In the genomic region with DNA sequence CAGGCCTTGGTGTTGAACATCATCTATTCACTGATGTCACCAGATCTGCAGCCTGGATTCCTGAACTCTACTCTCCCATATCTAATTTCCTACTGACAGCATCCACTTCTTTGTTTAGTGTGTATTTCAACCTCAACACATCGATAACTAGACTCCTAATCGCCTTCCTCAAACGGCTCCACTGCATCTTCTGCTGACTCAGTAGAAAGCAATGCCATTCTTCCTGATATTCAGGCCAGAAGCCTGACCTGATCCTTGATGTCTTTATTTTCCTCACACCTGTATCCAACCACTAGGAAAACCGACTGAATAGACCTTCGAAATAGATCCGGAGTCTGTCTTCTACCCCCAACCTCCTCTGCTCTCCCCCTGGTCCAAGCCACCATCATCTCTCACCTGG, we compare ENCODE assay signal across 17 cellular contexts.
DNase-seq lines count a peak whose midpoint lies in the region; ATAC-seq, FAIRE-seq and TF ChIP-seq lines count a peak whose summit lies in the region.
"Had no signal": no experiment of that assay in that cellular context is flagged by ENCODE, and none has a peak within 500 bp of the region (broad histone marks: within the 10 kb centered on the region; RNA-seq: fewer than 3 reads in every experiment).

No MANE protein-coding gene starts in this region.

- H3K9me3 ChIP-seq in A549 (no peaks in the 10 kb centered on the region), K562 (replicated peaks; ENCODE audit: control insufficient read depth, insufficient read depth, low read depth, low read length) (no peaks in the 10 kb centered on the region; the same call in 1 of the 2 replicates), tibial artery (no peaks in the 10 kb centered on the region)
- H3K9me3 ChIP-seq: Caco-2, HAP-1 had no signal

- TF ChIP-seq POLR2A in A549 (IDR thresholded peaks at IDR 0.05; ENCODE audit: low read length) (no peak), K562 (conservative IDR thresholded peaks at IDR 0.05) (no peak)

- TF ChIP-seq CTCF in A549 (IDR thresholded peaks at IDR 0.05), result no peak
- TF ChIP-seq CTCF in K562 (IDR thresholded peaks at IDR 0.05 in 2 of 3, conservative IDR thresholded peaks at IDR 0.05 in 1 of 3; ENCODE audit: insufficient read depth in 2 of 3, low read depth in 1 of 3, low read length in 3 of 3), result no peak
- TF ChIP-seq CTCF in tibial artery (IDR thresholded peaks at IDR 0.05), result no peak

- no peaks in the 10 kb centered on the region for H3K79me2 ChIP-seq in K562 (ENCODE audit: control insufficient read depth, insufficient read depth, low read length)

- no peaks in the 10 kb centered on the region for H3K27me3 Mint-ChIP-seq in natural killer cell treated with Interleukin-12 subunit alpha and Interleukin-12 subunit beta and Interleukin-15 and Interleukin-18, amount 100 ng/mL, for 72 hours

- H3K9ac ChIP-seq in K562 (ENCODE audit: insufficient read depth in 1 of 2, low read depth in 2 of 2, low read length in 2 of 2), result no peak overlapping the region

- BruUV-seq in K562 (replicated peaks; lab: Mats Ljungman, UMichigan), result no TSS peak

- DNase-seq in A549 (ENCODE audit: low read depth in 1 of 2, low spot score in 1 of 2) (no peak), NCI-H146 (lab: John Stamatoyannopoulos, UW) (peak; percentile 55), K562 (ENCODE audit: extremely low read depth in 1 of 4, low spot score in 3 of 4) (no peak), left kidney (ENCODE audit: low read depth, low spot score) (peak; percentile 6), tibial artery (no peak)
- no peak for DNase-seq in natural killer cell treated with Interleukin-12 subunit alpha and Interleukin-12 subunit beta and Interleukin-15 and Interleukin-18, amount 100 ng/mL, for 72 hours (ENCODE audit: low spot score)
- DNase-seq: ACHN; AML-193; Caco-2; CD4-positive, alpha-beta T cell; DMS79; GDM1 had no signal

- no peaks in the 10 kb centered on the region for H3K4me1 Mint-ChIP-seq in natural killer cell treated with Interleukin-12 subunit alpha and Interleukin-12 subunit beta and Interleukin-15 and Interleukin-18, amount 100 ng/mL, for 72 hours (ENCODE audit: low read depth in 2 of 2)

- H4K20me1 ChIP-seq in K562 (replicated peaks; ENCODE audit: control insufficient read depth, insufficient read depth, low read length), result no peaks in the 10 kb centered on the region

- H3K27me3 ChIP-seq in K562 (ENCODE audit: control insufficient read depth in 2 of 2, insufficient read depth in 2 of 2, low read length in 2 of 2), result no peaks in the 10 kb centered on the region
- H3K27me3 ChIP-seq in tibial artery, result no peaks in the 10 kb centered on the region

- no peak for TF ChIP-seq RAD21 in A549 (conservative IDR thresholded peaks at IDR 0.05 in 1 of 2, IDR thresholded peaks at IDR 0.05 in 1 of 2)
- TF ChIP-seq RAD21 in K562 (CRISPR knock-in tag; conservative IDR thresholded peaks at IDR 0.05 in 1 of 2, IDR thresholded peaks at IDR 0.05 in 1 of 2), result no peak

- H3K4me1 ChIP-seq in A549 (no peaks in the 10 kb centered on the region), K562 (replicated peaks in 1 of 2; ENCODE audit: control insufficient read depth in 2 of 2, insufficient read depth in 2 of 2, low read length in 2 of 2) (no peaks in the 10 kb centered on the region), tibial artery (no peaks in the 10 kb centered on the region)
- H3K4me1 ChIP-seq: Caco-2, HAP-1 had no signal

- CTCF ChIA-PET in A549 (lab: Yijun Ruan, JAX), result no interaction called here
- CTCF ChIA-PET in K562 (lab: Yijun Ruan, JAX; ENCODE audit: low intra/inter-chr PET ratio), result no interaction called here

- WGBS in A549 (ENCODE audit: missing lambda C conversion rate), result 26% methylated on average over 6 of the region's 6 CpGs
- WGBS in K562 (ENCODE audit: insufficient coverage, low coverage, missing lambda C conversion rate), result under 1% methylated on average over 6 of the region's 6 CpGs

- no peak for TF ChIP-seq EP300 in A549 (IDR thresholded peaks at IDR 0.05)
- TF ChIP-seq EP300 in K562 (IDR thresholded peaks at IDR 0.05; ENCODE audit: low read length), result no peak

- intact Hi-C loops in K562 (cut with micrococcal nuclease) (no loop called here), tibial artery (cut with DNase I; ENCODE audit: low total_unique reads) (no loop called here)

- ATAC-seq in A549 (no peak), K562 (no peak), GM19395 (IDR thresholded peaks at IDR 0.05; ENCODE audit: unreplicated experiment) (no peak)
- no peak for ATAC-seq in natural killer cell treated with Interleukin-12 subunit alpha and Interleukin-12 subunit beta and Interleukin-15 and Interleukin-18, amount 100 ng/mL, for 72 hours

- H3K27ac ChIP-seq in A549, result no peak overlapping the region
- H3K27ac ChIP-seq in K562 (ENCODE audit: extremely low read depth, low read depth, low read length), result no peak overlapping the region
- no peak overlapping the region for H3K27ac ChIP-seq in tibial artery
- H3K27ac ChIP-seq: C4-2B had no signal

- POLR2A ChIA-PET in A549 (lab: Yijun Ruan, JAX) (no interaction called here), K562 (lab: Yijun Ruan, JAX) (no interaction called here)

- no peaks in the 10 kb centered on the region for H3K36me3 Mint-ChIP-seq in natural killer cell treated with Interleukin-12 subunit alpha and Interleukin-12 subunit beta and Interleukin-15 and Interleukin-18, amount 100 ng/mL, for 72 hours

- H2AFZ ChIP-seq in K562 (ENCODE audit: low read depth, low read length), result no peak overlapping the region

- H3K9me3 Mint-ChIP-seq in natural killer cell treated with Interleukin-12 subunit alpha and Interleukin-12 subunit beta and Interleukin-15 and Interleukin-18, amount 100 ng/mL, for 72 hours, result no peaks in the 10 kb centered on the region

- H3K36me3 ChIP-seq in K562 (ENCODE audit: control insufficient read depth, insufficient read depth, low read length) (no peaks in the 10 kb centered on the region), tibial artery (no peaks in the 10 kb centered on the region)
- H3K36me3 ChIP-seq: HAP-1 had no signal

- H3K4me2 ChIP-seq in A549 (no peak overlapping the region), K562 (ENCODE audit: insufficient read depth, low read length) (no peak overlapping the region)

- no peak overlapping the region for H3K4me3 ChIP-seq in A549
- no peak overlapping the region for H3K4me3 ChIP-seq in K562
- H3K4me3 ChIP-seq in tibial artery, result no peak overlapping the region
- H3K4me3 ChIP-seq: HAP-1 had no signal

- no peak overlapping the region for H3K4me3 Mint-ChIP-seq in natural killer cell treated with Interleukin-12 subunit alpha and Interleukin-12 subunit beta and Interleukin-15 and Interleukin-18, amount 100 ng/mL, for 72 hours
- H3K4me3 Mint-ChIP-seq: CD4-positive, alpha-beta T cell had no signal

- no peak for FAIRE-seq in A549 (lab: Jason Lieb, UNC)
- FAIRE-seq in K562 (lab: Jason Lieb, UNC), result no peak
- FAIRE-seq: D721Med, GM12892 had no signal

- H3K9me1 ChIP-seq in K562 (ENCODE audit: control insufficient read depth, insufficient read depth, low read length), result no peaks in the 10 kb centered on the region

- in situ Hi-C loops in K562 (cut with MboI), result no loop called here

- no peak overlapping the region for H3K27ac Mint-ChIP-seq in natural killer cell treated with Interleukin-12 subunit alpha and Interleukin-12 subunit beta and Interleukin-15 and Interleukin-18, amount 100 ng/mL, for 72 hours
- H3K27ac Mint-ChIP-seq: CD4-positive, alpha-beta T cell had no signal

TF ChIP-seq in A549, 52 proteins besides CTCF, POLR2A, EP300 and RAD21:
- TF ChIP-seq MAFK (IDR thresholded peaks at IDR 0.05; ENCODE audit: partially characterized antibody), result peak; percentile 20
- TF ChIP-seq GATA3 (IDR thresholded peaks at IDR 0.05; ENCODE audit: borderline replicate concordance), result no peak
- TF ChIP-seq ZFP36 (IDR thresholded peaks at IDR 0.05; ENCODE audit: borderline replicate concordance, partially characterized antibody), result no peak
- TF ChIP-seq MAX (IDR thresholded peaks at IDR 0.05), result no peak

TF ChIP-seq in K562, 482 proteins besides CTCF, POLR2A, EP300 and RAD21:
- TF ChIP-seq C11orf30 (IDR thresholded peaks at IDR 0.05; ENCODE audit: low read depth) (peak; percentile 5; the same call in 1 of the 2 replicates), ZNF699 (CRISPR knock-in tag; IDR thresholded peaks at IDR 0.05; ENCODE audit: insufficient replicate concordance) (no peak)

Comparison
In these comparisons a context has a peak if more than half of its experiments do, and no peak if none do; other contexts are left out.
1. DNase-seq: peak in NCI-H146 (single experiment) and left kidney (single experiment); none in A549 (0 of 2), K562 (0 of 4), natural killer cell treated with Interleukin-12 subunit alpha and Interleukin-12 subunit beta and Interleukin-15 and Interleukin-18, amount 100 ng/mL, for 72 hours (single experiment) and tibial artery (0 of 2).
2. Of the 35 proteins assayed by ChIP-seq in both K562 and A549: peak only in K562: none; only in A549: MAFK; in both: none; in neither: 34.